Comparison of ENCODE assay signal across 11 cellular contexts in genomic region chr4:76989391-76990061, GRCh38. TPM values are rescaled to one million over a fixed set of nuclear protein-coding genes. Genes with fewer than 3 reads are reported as not detected.
A peak's percentile ranks its signal among the peaks of the same experiment; 100 is the strongest.
DNase-seq lines count a peak whose midpoint lies in the region; ATAC-seq and TF ChIP-seq lines count a peak whose summit lies in the region.
"Had no signal": no experiment of that assay in that cellular context is flagged by ENCODE, and none has a peak within 500 bp of the region (broad histone marks: within the 10 kb centered on the region; RNA-seq: fewer than 3 reads in every experiment).

No MANE protein-coding gene starts in this region.

- H3K36me3 Mint-ChIP-seq in CD4-positive, alpha-beta T cell (ENCODE audit: low read depth): no peaks in the 10 kb centered on the region
- H3K36me3 Mint-ChIP-seq in activated naive CD4-positive, alpha-beta T cell treated with anti-CD3 and anti-CD28 coated beads, Interleukin-2, amount 50 U/mL, for 24 hours: peaks cover 2% of the 10 kb centered on the region

- no peaks in the 10 kb centered on the region for H3K9me3 ChIP-seq in CD4-positive, alpha-beta T cell (ENCODE audit: control insufficient read depth, low read length)
- H3K9me3 ChIP-seq: tibial artery had no signal

- CTCF ChIA-PET in CD4-positive, alpha-beta T cell (lab: Charles Lee): interaction anchor here (1.0 to 1.6 kb wide), 3 partner anchors 18 to 214 kb away, joined by 4 read pairs; no protein-coding TSS in a partner anchor

- H3K9me3 Mint-ChIP-seq in CD4-positive, alpha-beta T cell: no peaks in the 10 kb centered on the region
- no peaks in the 10 kb centered on the region for H3K9me3 Mint-ChIP-seq in activated naive CD4-positive, alpha-beta T cell treated with anti-CD3 and anti-CD28 coated beads, Interleukin-2, amount 50 U/mL, for 24 hours

- no peak overlapping the region for H3K27ac ChIP-seq in CD4-positive, alpha-beta T cell (ENCODE audit: low read depth, low read length)
- H3K27ac ChIP-seq: tibial artery had no signal

- no peak for TF ChIP-seq CTCF in CD4-positive, alpha-beta T cell (IDR thresholded peaks at IDR 0.05)

- intact Hi-C loops in CD4-positive, alpha-beta T cell (cut with DNase I, micrococcal nuclease): loop anchor here (1.0 to 10.0 kb wide), 6 partner anchors 37 to 1267 kb away; partner anchors contain the start of genes CCNG2 (in 1 of the 2), SCARB2 (in 1 of the 2) and USO1 (in 1 of the 2)

- H3K27ac Mint-ChIP-seq in CD4-positive, alpha-beta T cell: peak overlapping the region; percentile 84
- H3K27ac Mint-ChIP-seq in activated naive CD4-positive, alpha-beta T cell treated with anti-CD3 and anti-CD28 coated beads, Interleukin-2, amount 50 U/mL, for 24 hours: peak overlapping the region; percentile 37

- peak; percentile 34 to 74 (median 50) for DNase-seq in CD4-positive, alpha-beta T cell
- DNase-seq in activated CD4-positive, alpha-beta T cell treated with anti-CD3 and anti-CD28 coated beads, Interleukin-2, amount 50 U/mL, for 1 hour: peak; percentile 66
- peak; percentile 10 for DNase-seq in stimulated activated CD4-positive, alpha-beta T cell treated with anti-CD3 and anti-CD28 coated beads, Interleukin-12 subunit alpha, Interleukin-12 subunit beta, amount 100 ng/mL, for 4 hours
- no peak for DNase-seq in HuH-7.5 (ENCODE audit: low spot score)
- DNase-seq in GDM1 (lab: John Stamatoyannopoulos, UW): no peak
- DNase-seq: MV-4-11; NK-92 treated with Interleukin-12 subunit alpha and Interleukin-12 subunit beta, amount 100 ng/mL, for 24 hours; tibial artery had no signal

- ATAC-seq in CD4-positive, alpha-beta T cell (ENCODE audit: poor library complexity): peak; percentile 52
- no peak for ATAC-seq in HG02970 (IDR thresholded peaks at IDR 0.05; ENCODE audit: low FRiP score, unreplicated experiment)
- ATAC-seq in HG03108 (IDR thresholded peaks at IDR 0.05; ENCODE audit: unreplicated experiment): no peak

- POLR2A ChIA-PET in CD4-positive, alpha-beta T cell (lab: Charles Lee): interaction anchor here (0.7 to 2.2 kb wide), 10 partner anchors 11 to 87 kb away, joined by 3 to 9 read pairs (median 4); partner anchors contain the start of gene SEPTIN11

- peaks cover 95% of the 10 kb centered on the region for H3K4me1 Mint-ChIP-seq in CD4-positive, alpha-beta T cell (ENCODE audit: low read depth)
- H3K4me1 Mint-ChIP-seq in activated naive CD4-positive, alpha-beta T cell treated with anti-CD3 and anti-CD28 coated beads, Interleukin-2, amount 50 U/mL, for 24 hours: peaks cover 95% of the 10 kb centered on the region

- no peaks in the 10 kb centered on the region for H3K27me3 ChIP-seq in CD4-positive, alpha-beta T cell (ENCODE audit: control insufficient read depth, insufficient read depth, low read length)
- H3K27me3 ChIP-seq: tibial artery had no signal

- H3K4me3 Mint-ChIP-seq in CD4-positive, alpha-beta T cell: peak overlapping the region; percentile 84
- H3K4me3 Mint-ChIP-seq in activated naive CD4-positive, alpha-beta T cell treated with anti-CD3 and anti-CD28 coated beads, Interleukin-2, amount 50 U/mL, for 24 hours: peak overlapping the region; percentile 75

- H3K27me3 Mint-ChIP-seq in CD4-positive, alpha-beta T cell: no peaks in the 10 kb centered on the region
- H3K27me3 Mint-ChIP-seq in activated naive CD4-positive, alpha-beta T cell treated with anti-CD3 and anti-CD28 coated beads, Interleukin-2, amount 50 U/mL, for 24 hours: no peaks in the 10 kb centered on the region

RNA-seq across cellular contexts. Expression of gene SEPTIN11, which starts 40.0 kb away (rescaled TPM):
- 1 to 10 TPM; 8.1 to 9.4 TPM for total RNA-seq in CD4-positive, alpha-beta T cell

Comparison
In these comparisons a context has a peak if more than half of its experiments do, and no peak if none do; other contexts are left out.
1. DNase-seq: peak in CD4-positive, alpha-beta T cell (10 of 10), activated CD4-positive, alpha-beta T cell treated with anti-CD3 and anti-CD28 coated beads, Interleukin-2, amount 50 U/mL, for 1 hour (single experiment) and stimulated activated CD4-positive, alpha-beta T cell treated with anti-CD3 and anti-CD28 coated beads, Interleukin-12 subunit alpha, Interleukin-12 subunit beta, amount 100 ng/mL, for 4 hours (single experiment); none in HuH-7.5 (single experiment) and GDM1 (single experiment).